ENCODE assay signal across 17 cellular contexts in the genomic region with DNA sequence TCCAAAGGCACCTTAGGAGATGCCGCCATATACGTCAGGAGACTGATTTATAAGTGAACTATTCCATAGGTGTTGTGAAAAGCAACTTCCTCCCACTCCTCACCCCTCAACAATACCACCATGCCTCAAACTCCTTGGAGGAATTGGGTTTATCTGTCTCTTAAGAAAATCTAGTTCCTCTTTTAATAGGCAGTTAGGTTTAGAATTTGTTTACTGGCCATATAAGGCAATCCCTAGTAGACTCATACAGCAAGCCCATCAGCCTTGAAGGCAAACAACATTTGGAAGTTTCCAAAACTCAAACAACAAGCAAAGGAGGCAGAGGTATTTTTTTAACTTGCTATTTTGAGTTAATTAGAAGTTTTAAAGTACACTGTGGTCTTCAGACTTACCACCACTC. TPM values are rescaled to one million over a fixed set of nuclear protein-coding genes. Genes with fewer than 3 reads are reported as not detected.
DNase-seq lines count a peak whose midpoint lies in the region; ATAC-seq, FAIRE-seq and TF ChIP-seq lines count a peak whose summit lies in the region.
"Had no signal": no experiment of that assay in that cellular context is flagged by ENCODE, and none has a peak within 500 bp of the region (broad histone marks: within the 10 kb centered on the region; RNA-seq: fewer than 3 reads in every experiment).

No MANE protein-coding gene starts in this region.

- H2AFZ ChIP-seq in OCI-LY3 (ENCODE audit: low read depth, low read length), result no peak overlapping the region

- peak overlapping the region; percentile 50 for H3K27ac ChIP-seq in OCI-LY3 (ENCODE audit: low read length)
- H3K27ac ChIP-seq: BLaER1, tibial nerve, VCaP had no signal

- ATAC-seq in Right ventricle myocardium superior (ENCODE audit: poor library complexity) (no peak), GM21529 (IDR thresholded peaks at IDR 0.05; ENCODE audit: unreplicated experiment) (no peak), GM18909 (IDR thresholded peaks at IDR 0.05; ENCODE audit: poor library complexity, unreplicated experiment) (no peak)

- no peaks in the 10 kb centered on the region for H3K27me3 ChIP-seq in OCI-LY3 (ENCODE audit: low read depth, low read length)
- H3K27me3 ChIP-seq: BLaER1, tibial nerve had no signal

- H3K4me1 ChIP-seq in OCI-LY3 (ENCODE audit: low read length), result peaks cover 23% of the 10 kb centered on the region
- H3K4me1 ChIP-seq: HAP-1 had no signal

- no peak for TF ChIP-seq CTCF in OCI-LY3 (IDR thresholded peaks at IDR 0.05; ENCODE audit: low read depth, low read length)

- H3K36me3 ChIP-seq in OCI-LY3 (replicated peaks; ENCODE audit: low read depth, low read length), result peaks cover 93% of the 10 kb centered on the region
- H3K36me3 ChIP-seq: HAP-1 had no signal

- peak; percentile 4 for FAIRE-seq in GM19239 (lab: Jason Lieb, UNC)
- FAIRE-seq: astrocyte, kidney had no signal

- DNase-seq in CD1c-positive myeloid dendritic cell (ENCODE audit: extremely low spot score), result peak; percentile 41
- no peak for DNase-seq in GM19239 (ENCODE audit: insufficient read length, low spot score)
- peak; percentile 46 for DNase-seq in germinal center (ENCODE audit: low spot score)
- DNase-seq in Right ventricle myocardium superior, result no peak
- DNase-seq: kidney, mesendoderm, NCI-H2029, SK-N-SH had no signal

- no peaks in the 10 kb centered on the region for H3K9me3 ChIP-seq in OCI-LY3 (ENCODE audit: insufficient read depth, low read length)
- H3K9me3 ChIP-seq: BLaER1, HAP-1, SK-N-SH, tibial nerve had no signal

- H3K79me2 ChIP-seq in OCI-LY3 (ENCODE audit: low read length), result peaks cover 29% of the 10 kb centered on the region; the same call in 1 of the 2 replicates

- no peak overlapping the region for H3K4me2 ChIP-seq in OCI-LY3 (ENCODE audit: low read length)
- H3K4me2 ChIP-seq: BLaER1, SK-N-SH had no signal

- no peak overlapping the region for H3K4me3 ChIP-seq in OCI-LY3 (ENCODE audit: low read length)
- H3K4me3 ChIP-seq: BLaER1, HAP-1, tibial nerve had no signal

- intact Hi-C loops in Right ventricle myocardium superior (cut with DNase I), result no loop called here

- no peak overlapping the region for H3K9ac ChIP-seq in OCI-LY3 (ENCODE audit: low read length)
- H3K9ac ChIP-seq: BLaER1, SK-N-SH had no signal

- peaks cover 80% of the 10 kb centered on the region for H4K20me1 ChIP-seq in OCI-LY3 (ENCODE audit: insufficient read depth, low read length)
- H4K20me1 ChIP-seq: BLaER1 had no signal

RNA-seq across cellular contexts. Expression of a gene that starts 35.6 kb away (rescaled TPM):
- total RNA-seq in Right ventricle myocardium superior, result 3.5 TPM
- total RNA-seq: MCF 10A had no signal

Comparison
In these comparisons a context has a peak if more than half of its experiments do, and no peak if none do; other contexts are left out.
1. DNase-seq: peak in CD1c-positive myeloid dendritic cell (single experiment) and germinal center (single experiment); none in GM19239 (single experiment) and Right ventricle myocardium superior (single experiment).